1 cellular context compared by ENCODE assay signal in the genomic region with DNA sequence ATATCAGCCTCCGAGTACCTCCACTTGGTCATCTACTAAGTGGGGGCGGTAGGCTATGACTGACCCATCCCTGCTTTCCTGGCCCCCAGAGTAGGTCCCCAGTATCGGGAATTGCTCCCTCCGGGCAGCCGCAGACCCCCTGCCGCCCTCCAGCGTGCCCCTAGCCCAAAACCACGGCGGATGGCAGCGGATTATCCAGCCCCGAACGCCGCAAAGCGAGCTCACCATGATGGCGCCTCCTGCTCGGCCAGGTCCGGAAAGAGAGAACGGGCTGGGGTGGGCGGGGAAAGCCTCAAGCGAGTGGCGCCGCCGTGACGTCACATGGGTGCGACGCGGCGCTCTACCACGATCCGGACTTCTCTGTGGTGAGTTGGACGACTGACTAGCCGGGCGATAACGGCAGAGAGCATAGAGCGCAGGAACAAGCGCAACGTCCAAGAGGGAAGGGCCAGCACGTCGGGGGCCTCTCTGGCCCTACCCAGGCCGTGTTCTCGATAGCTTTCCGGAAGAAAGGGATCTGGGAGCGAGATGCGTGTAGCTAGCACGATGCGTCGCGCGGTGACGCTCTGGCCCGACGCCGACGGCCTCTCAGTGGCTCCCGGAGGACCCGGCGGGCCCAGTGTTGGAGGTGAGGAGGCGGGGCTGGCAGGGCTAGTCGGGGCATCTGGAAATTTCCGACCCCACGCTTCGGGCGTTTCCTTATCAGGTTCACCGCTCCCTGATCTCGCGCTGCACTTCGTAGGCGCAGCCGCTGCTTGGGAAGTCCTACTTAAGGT.
TF ChIP-seq lines count a peak whose summit lies in the region.

TSS of gene RPL18 (minus strand) at position 263 of the 776 bp plus-strand sequence. CDS start at position 228, 35 bp downstream.
TSS of gene SPHK2 (plus strand) at position 591 of the 776 bp plus-strand sequence. CDS start 1,009 bp downstream, outside the sequence.

TF ChIP-seq in K562, 482 proteins besides CTCF, POLR2A, EP300 and RAD21 (continued from another document and continues in another):
- TF ChIP-seq CTBP1 (IDR thresholded peaks at IDR 0.05; ENCODE audit: borderline replicate concordance), result peak; percentile 86; the same call in 1 of the 2 replicates
- TF ChIP-seq PPARD (CRISPR knock-in tag; IDR thresholded peaks at IDR 0.05), result no peak
- TF ChIP-seq MBD2 (IDR thresholded peaks at IDR 0.05; ENCODE audit: borderline replicate concordance, low read depth), result peak; percentile 93
- peak; percentile 58 for TF ChIP-seq ZNF134 (CRISPR knock-in tag; conservative IDR thresholded peaks at IDR 0.05)
- no peak for TF ChIP-seq PTBP1 (IDR thresholded peaks at IDR 0.05; ENCODE audit: low read depth, low read length)
- TF ChIP-seq, protein P1, sequence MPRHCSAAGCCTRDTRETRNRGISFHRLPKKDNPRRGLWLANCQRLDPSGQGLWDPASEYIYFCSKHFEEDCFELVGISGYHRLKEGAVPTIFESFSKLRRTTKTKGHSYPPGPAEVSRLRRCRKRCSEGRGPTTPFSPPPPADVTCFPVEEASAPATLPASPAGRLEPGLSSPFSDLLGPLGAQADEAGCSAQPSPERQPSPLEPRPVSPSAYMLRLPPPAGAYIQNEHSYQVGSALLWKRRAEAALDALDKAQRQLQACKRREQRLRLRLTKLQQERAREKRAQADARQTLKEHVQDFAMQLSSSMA (CRISPR knock-in tag; IDR thresholded peaks at IDR 0.05), result peak; percentile 37; the same call in 1 of the 2 replicates
- TF ChIP-seq TCF3 (CRISPR knock-in tag; IDR thresholded peaks at IDR 0.05), result peak; percentile 43; the same call in 1 of the 2 replicates
- no peak for TF ChIP-seq SRSF3 (IDR thresholded peaks at IDR 0.05; ENCODE audit: insufficient read depth, low read length)
- TF ChIP-seq RNF2 (IDR thresholded peaks at IDR 0.05), result peak; percentile 80
- TF ChIP-seq CHD1 (IDR thresholded peaks at IDR 0.05; ENCODE audit: low read length), result peak; percentile 77
- no peak for TF ChIP-seq ZNF175 (CRISPR knock-in tag; IDR thresholded peaks at IDR 0.05; ENCODE audit: low read depth)
- TF ChIP-seq, protein P2, sequence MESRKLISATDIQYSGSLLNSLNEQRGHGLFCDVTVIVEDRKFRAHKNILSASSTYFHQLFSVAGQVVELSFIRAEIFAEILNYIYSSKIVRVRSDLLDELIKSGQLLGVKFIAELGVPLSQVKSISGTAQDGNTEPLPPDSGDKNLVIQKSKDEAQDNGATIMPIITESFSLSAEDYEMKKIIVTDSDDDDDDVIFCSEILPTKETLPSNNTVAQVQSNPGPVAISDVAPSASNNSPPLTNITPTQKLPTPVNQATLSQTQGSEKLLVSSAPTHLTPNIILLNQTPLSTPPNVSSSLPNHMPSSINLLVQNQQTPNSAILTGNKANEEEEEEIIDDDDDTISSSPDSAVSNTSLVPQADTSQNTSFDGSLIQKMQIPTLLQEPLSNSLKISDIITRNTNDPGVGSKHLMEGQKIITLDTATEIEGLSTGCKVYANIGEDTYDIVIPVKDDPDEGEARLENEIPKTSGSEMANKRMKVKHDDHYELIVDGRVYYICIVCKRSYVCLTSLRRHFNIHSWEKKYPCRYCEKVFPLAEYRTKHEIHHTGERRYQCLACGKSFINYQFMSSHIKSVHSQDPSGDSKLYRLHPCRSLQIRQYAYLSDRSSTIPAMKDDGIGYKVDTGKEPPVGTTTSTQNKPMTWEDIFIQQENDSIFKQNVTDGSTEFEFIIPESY (CRISPR knock-in tag; IDR thresholded peaks at IDR 0.05), result peak; percentile 90; the same call in 1 of the 2 replicates
- no peak for TF ChIP-seq SIRT6 (IDR thresholded peaks at IDR 0.05; ENCODE audit: low read depth, low read length)
- peak; percentile 75 for TF ChIP-seq GTF2A2 (tag; IDR thresholded peaks at IDR 0.05)
- TF ChIP-seq, protein P3, sequence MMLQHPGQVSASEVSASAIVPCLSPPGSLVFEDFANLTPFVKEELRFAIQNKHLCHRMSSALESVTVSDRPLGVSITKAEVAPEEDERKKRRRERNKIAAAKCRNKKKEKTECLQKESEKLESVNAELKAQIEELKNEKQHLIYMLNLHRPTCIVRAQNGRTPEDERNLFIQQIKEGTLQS (IDR thresholded peaks at IDR 0.05), result peak; percentile 73; the same call in 1 of the 2 replicates
- TF ChIP-seq, protein P3 (CRISPR knock-in tag; conservative IDR thresholded peaks at IDR 0.05), result peak; percentile 87; the same call in 1 of the 2 replicates
- TF ChIP-seq SREBF1 (IDR thresholded peaks at IDR 0.05; ENCODE audit: borderline replicate concordance, low read depth, low read length), result no peak
- no peak for TF ChIP-seq CCAR2 (IDR thresholded peaks at IDR 0.05; ENCODE audit: low read depth, low read length)
- TF ChIP-seq TSHZ1 (CRISPR knock-in tag; IDR thresholded peaks at IDR 0.05), result no peak
- no peak; the same call in 1 of the 2 replicates for TF ChIP-seq SMC3 (conservative IDR thresholded peaks at IDR 0.05; ENCODE audit: insufficient read depth, low read depth, low read length)
- no peak for TF ChIP-seq ZNF217 (CRISPR knock-in tag; IDR thresholded peaks at IDR 0.05)
- no peak for TF ChIP-seq ATF2 (CRISPR knock-in tag; IDR thresholded peaks at IDR 0.05)
- peak; percentile 92 for TF ChIP-seq NFRKB (IDR thresholded peaks at IDR 0.05; ENCODE audit: low read depth)
- TF ChIP-seq NR3C1 (CRISPR knock-in tag; IDR thresholded peaks at IDR 0.05), result no peak
- no peak; the same call in 1 of the 2 replicates for TF ChIP-seq ZNF609 (CRISPR knock-in tag; IDR thresholded peaks at IDR 0.05; ENCODE audit: borderline replicate concordance)
- TF ChIP-seq ZNF133 (CRISPR knock-in tag; IDR thresholded peaks at IDR 0.05), result no peak
- peak; percentile 76 for TF ChIP-seq NCOA4 (IDR thresholded peaks at IDR 0.05; ENCODE audit: partially characterized antibody)
- TF ChIP-seq FOXJ3 (CRISPR knock-in tag; IDR thresholded peaks at IDR 0.05), result no peak
- TF ChIP-seq ZNF586 (CRISPR knock-in tag; conservative IDR thresholded peaks at IDR 0.05), result no peak
- 0 out of 2 replicates have a peak, but pooled peaks have one; percentile 38 for TF ChIP-seq PHF21A (IDR thresholded peaks at IDR 0.05; ENCODE audit: borderline replicate concordance, low read depth)
- TF ChIP-seq ZNF589 (CRISPR knock-in tag; IDR thresholded peaks at IDR 0.05; ENCODE audit: low read depth), result peak; percentile 45; the same call in 1 of the 2 replicates
- no peak for TF ChIP-seq ZFP1 (CRISPR knock-in tag; IDR thresholded peaks at IDR 0.05)
- TF ChIP-seq HDAC2 (IDR thresholded peaks at IDR 0.05), result no peak
- peak; percentile 53; the same call in 1 of the 2 replicates for TF ChIP-seq SMARCE1 (IDR thresholded peaks at IDR 0.05)
- TF ChIP-seq, protein P4, sequence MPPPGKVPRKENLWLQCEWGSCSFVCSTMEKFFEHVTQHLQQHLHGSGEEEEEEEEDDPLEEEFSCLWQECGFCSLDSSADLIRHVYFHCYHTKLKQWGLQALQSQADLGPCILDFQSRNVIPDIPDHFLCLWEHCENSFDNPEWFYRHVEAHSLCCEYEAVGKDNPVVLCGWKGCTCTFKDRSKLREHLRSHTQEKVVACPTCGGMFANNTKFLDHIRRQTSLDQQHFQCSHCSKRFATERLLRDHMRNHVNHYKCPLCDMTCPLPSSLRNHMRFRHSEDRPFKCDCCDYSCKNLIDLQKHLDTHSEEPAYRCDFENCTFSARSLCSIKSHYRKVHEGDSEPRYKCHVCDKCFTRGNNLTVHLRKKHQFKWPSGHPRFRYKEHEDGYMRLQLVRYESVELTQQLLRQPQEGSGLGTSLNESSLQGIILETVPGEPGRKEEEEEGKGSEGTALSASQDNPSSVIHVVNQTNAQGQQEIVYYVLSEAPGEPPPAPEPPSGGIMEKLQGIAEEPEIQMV (tag; conservative IDR thresholded peaks at IDR 0.05; ENCODE audit: low read depth), result no peak
- TF ChIP-seq ZNF785 (CRISPR knock-in tag; IDR thresholded peaks at IDR 0.05), result no peak
- TF ChIP-seq, protein P5, sequence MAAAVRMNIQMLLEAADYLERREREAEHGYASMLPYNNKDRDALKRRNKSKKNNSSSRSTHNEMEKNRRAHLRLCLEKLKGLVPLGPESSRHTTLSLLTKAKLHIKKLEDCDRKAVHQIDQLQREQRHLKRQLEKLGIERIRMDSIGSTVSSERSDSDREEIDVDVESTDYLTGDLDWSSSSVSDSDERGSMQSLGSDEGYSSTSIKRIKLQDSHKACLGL (CRISPR knock-in tag; IDR thresholded peaks at IDR 0.05; ENCODE audit: borderline replicate concordance, poor library complexity, severe bottlenecking), result no peak
- peak; percentile 96 for TF ChIP-seq ETV5 (CRISPR knock-in tag; IDR thresholded peaks at IDR 0.05; ENCODE audit: low read depth)
- TF ChIP-seq SP1 (CRISPR knock-in tag; IDR thresholded peaks at IDR 0.05), result peak; percentile 99
- peak; percentile 93 for TF ChIP-seq KHSRP (IDR thresholded peaks at IDR 0.05)
- TF ChIP-seq HDGF (IDR thresholded peaks at IDR 0.05), result peak; percentile 97; the same call in 1 of the 2 replicates
- TF ChIP-seq ZNF445 (CRISPR knock-in tag; IDR thresholded peaks at IDR 0.05; ENCODE audit: low read depth), result no peak
- TF ChIP-seq NCOA2 (IDR thresholded peaks at IDR 0.05; ENCODE audit: partially characterized antibody in 2 of 2), result no peak
- TF ChIP-seq PKNOX1 (IDR thresholded peaks at IDR 0.05), result peak; percentile 71
- TF ChIP-seq DMBX1 (CRISPR knock-in tag; IDR thresholded peaks at IDR 0.05; ENCODE audit: borderline replicate concordance), result peak; percentile 16; the same call in 1 of the 2 replicates
- TF ChIP-seq BCOR (IDR thresholded peaks at IDR 0.05), result no peak
